In the genomic region with DNA sequence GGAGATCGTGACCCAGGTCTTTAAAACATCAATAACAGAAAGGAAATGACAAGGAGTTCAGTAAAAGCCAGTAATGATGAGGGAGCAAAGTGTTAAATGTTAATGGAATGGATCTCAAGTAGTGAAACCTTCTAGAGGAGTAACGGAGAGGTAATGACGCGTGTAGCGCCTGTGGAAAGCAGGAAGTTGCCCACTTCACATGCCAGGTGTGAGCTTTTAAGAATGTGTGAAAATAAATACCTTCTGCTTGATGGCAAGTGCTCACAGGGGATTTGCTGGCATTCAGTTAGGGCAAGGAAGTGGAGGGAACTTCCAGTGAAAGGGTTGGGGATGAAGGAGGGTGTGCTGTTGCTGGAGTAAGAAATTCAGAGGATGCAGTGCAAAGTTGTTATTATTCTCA, we compare ENCODE assay signal across 18 cellular contexts.
DNase-seq lines count a peak whose midpoint lies in the region; ATAC-seq and TF ChIP-seq lines count a peak whose summit lies in the region.
"Had no signal": no experiment of that assay in that cellular context is flagged by ENCODE, and none has a peak within 500 bp of the region (broad histone marks: within the 10 kb centered on the region; RNA-seq: fewer than 3 reads in every experiment).

No MANE protein-coding gene starts in this region.

- H3K36me3 Mint-ChIP-seq in GM23338 (ENCODE audit: low read depth) = no peaks in the 10 kb centered on the region
- H3K36me3 Mint-ChIP-seq in nephron progenitor cell (ENCODE audit: low read depth) = no peaks in the 10 kb centered on the region
- H3K36me3 Mint-ChIP-seq: activated naive CD8-positive, alpha-beta T cell had no signal

- no peaks in the 10 kb centered on the region for H3K9me2 ChIP-seq in GM23338 (ENCODE audit: insufficient read depth)

- H3K36me3 ChIP-seq in GM23338 (ENCODE audit: insufficient read depth) = no peaks in the 10 kb centered on the region
- H3K36me3 ChIP-seq: SJSA1, spleen had no signal

- ATAC-seq in GM23338 = no peak
- ATAC-seq in HG03135 (IDR thresholded peaks at IDR 0.05; ENCODE audit: unreplicated experiment) = no peak
- ATAC-seq: PC-3 had no signal

- H3K9me3 Mint-ChIP-seq in GM23338 = no peaks in the 10 kb centered on the region
- H3K9me3 Mint-ChIP-seq in nephron progenitor cell = no peaks in the 10 kb centered on the region
- H3K9me3 Mint-ChIP-seq: activated CD4-positive, alpha-beta T cell treated with anti-CD3 and anti-CD28 coated beads, Interleukin-2, amount 10 ng/mL, durations not matched to agents 24 days and 14 days; T-helper 1 cell treated with Interleukin-12 subunit alpha and Interleukin-12 subunit beta and Interleukin-4 antibody, amounts not matched to agents 30 μg/mL and 1 μg/mL, for 36 hours had no signal

- no peaks in the 10 kb centered on the region for H3K4me1 ChIP-seq in GM23338 (ENCODE audit: insufficient read depth)
- H3K4me1 ChIP-seq: SJSA1, spleen had no signal

- DNase-seq in GM23338 (ENCODE audit: low spot score) = no peak
- peak; percentile 35 for DNase-seq in NCI-H2029 treated with DMSO at 0.1 percent for 48 hours (lab: John Stamatoyannopoulos, UW)
- DNase-seq in SHP77 (lab: John Stamatoyannopoulos, UW) = peak; percentile 83 to 88
- DNase-seq in nephron progenitor cell = peak; percentile 4
- no peak for DNase-seq in GM13976 (ENCODE audit: low spot score)
- DNase-seq in anterior cingulate cortex (lab: John Stamatoyannopoulos, UW) = no peak
- no peak for DNase-seq in AG08396 (ENCODE audit: low spot score)
- DNase-seq: activated CD4-positive, alpha-beta T cell treated with anti-CD3 and anti-CD28 coated beads, Interleukin-2, amount 10 ng/mL, durations not matched to agents 24 days and 14 days; EL; NCI-H774; occipital lobe; PC-3; spleen; trophoblast cell had no signal

- H3K4me3 ChIP-seq in GM23338 = no peak overlapping the region
- H3K4me3 ChIP-seq: SJSA1, spleen had no signal

- H3K4me1 Mint-ChIP-seq in GM23338 (no peaks in the 10 kb centered on the region), nephron progenitor cell (peaks cover 32% of the 10 kb centered on the region)
- H3K4me1 Mint-ChIP-seq: activated CD4-positive, alpha-beta T cell treated with anti-CD3 and anti-CD28 coated beads, Interleukin-2, amount 10 ng/mL, durations not matched to agents 24 days and 14 days had no signal

- H3K79me2 ChIP-seq in GM23338 (replicated peaks; ENCODE audit: insufficient read depth) = no peaks in the 10 kb centered on the region

- H3K4me3 Mint-ChIP-seq in GM23338 (no peak overlapping the region), nephron progenitor cell (peak overlapping the region; percentile 7)
- H3K4me3 Mint-ChIP-seq: activated CD4-positive, alpha-beta T cell treated with anti-CD3 and anti-CD28 coated beads, Interleukin-2, amount 10 ng/mL, durations not matched to agents 24 days and 14 days; activated naive CD8-positive, alpha-beta T cell; T-helper 1 cell treated with Interleukin-12 subunit alpha and Interleukin-12 subunit beta and Interleukin-4 antibody, amounts not matched to agents 30 μg/mL and 1 μg/mL, for 36 hours had no signal

- H3K27ac Mint-ChIP-seq in GM23338 (no peak overlapping the region), nephron progenitor cell (peak overlapping the region; percentile 2)
- H3K27ac Mint-ChIP-seq: activated CD4-positive, alpha-beta T cell treated with anti-CD3 and anti-CD28 coated beads, Interleukin-2, amount 10 ng/mL, durations not matched to agents 24 days and 14 days; activated naive CD8-positive, alpha-beta T cell; T-helper 1 cell treated with Interleukin-12 subunit alpha and Interleukin-12 subunit beta and Interleukin-4 antibody, amounts not matched to agents 30 μg/mL and 1 μg/mL, for 36 hours had no signal

- TF ChIP-seq CTCF in GM23338 (conservative IDR thresholded peaks at IDR 0.05; ENCODE audit: low read depth in 2 of 2) (no peak), nephron progenitor cell (IDR thresholded peaks at IDR 0.05) (no peak), GM13976 (IDR thresholded peaks at IDR 0.05; ENCODE audit: borderline replicate concordance, control extremely low read depth, extremely low read depth, insufficient read depth, missing control alignments) (no peak)

- H3K4me2 ChIP-seq in GM23338 = no peak overlapping the region

- H4K20me1 ChIP-seq in GM23338 (replicated peaks; ENCODE audit: insufficient read depth) = no peaks in the 10 kb centered on the region

- in situ Hi-C loops in GM13976 (cut with MboI; ENCODE audit: low sequenced_read_pairs, unreplicated experiment) = no loop called here

- no peak overlapping the region for H3K27ac ChIP-seq in GM23338 (ENCODE audit: low read depth)
- H3K27ac ChIP-seq: SJSA1, spleen had no signal

- no peaks in the 10 kb centered on the region for H3K27me3 ChIP-seq in GM23338 (ENCODE audit: insufficient read depth)
- H3K27me3 ChIP-seq: spleen had no signal

- H2AFZ ChIP-seq in GM23338 = peak overlapping the region; percentile 49; the same call in 1 of the 2 replicates

- H3F3A ChIP-seq in GM23338 (replicated peaks; ENCODE audit: low read depth) = no peaks in the 10 kb centered on the region

- H3K27me3 Mint-ChIP-seq in GM23338 (ENCODE audit: insufficient read depth, low read depth, poor library complexity) (no peaks in the 10 kb centered on the region), nephron progenitor cell (ENCODE audit: low read depth, poor library complexity) (no peaks in the 10 kb centered on the region)
- H3K27me3 Mint-ChIP-seq: activated CD4-positive, alpha-beta T cell treated with anti-CD3 and anti-CD28 coated beads, Interleukin-2, amount 10 ng/mL, durations not matched to agents 24 days and 14 days; activated naive CD8-positive, alpha-beta T cell had no signal

TF ChIP-seq in GM23338, 12 proteins besides CTCF, POLR2A, EP300 and RAD21 (continues in another document):
- TF ChIP-seq, protein P1, sequence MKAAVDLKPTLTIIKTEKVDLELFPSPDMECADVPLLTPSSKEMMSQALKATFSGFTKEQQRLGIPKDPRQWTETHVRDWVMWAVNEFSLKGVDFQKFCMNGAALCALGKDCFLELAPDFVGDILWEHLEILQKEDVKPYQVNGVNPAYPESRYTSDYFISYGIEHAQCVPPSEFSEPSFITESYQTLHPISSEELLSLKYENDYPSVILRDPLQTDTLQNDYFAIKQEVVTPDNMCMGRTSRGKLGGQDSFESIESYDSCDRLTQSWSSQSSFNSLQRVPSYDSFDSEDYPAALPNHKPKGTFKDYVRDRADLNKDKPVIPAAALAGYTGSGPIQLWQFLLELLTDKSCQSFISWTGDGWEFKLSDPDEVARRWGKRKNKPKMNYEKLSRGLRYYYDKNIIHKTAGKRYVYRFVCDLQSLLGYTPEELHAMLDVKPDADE (IDR thresholded peaks at IDR 0.05) = no peak
- no peak for TF ChIP-seq POLR2AphosphoS5 (IDR thresholded peaks at IDR 0.05; ENCODE audit: low read depth)
- no peak for TF ChIP-seq ZNF331 (CRISPR knock-in tag; IDR thresholded peaks at IDR 0.05; ENCODE audit: low read depth)
- TF ChIP-seq EZH2phosphoT487 (IDR thresholded peaks at IDR 0.05; ENCODE audit: unreplicated experiment) = no peak
- no peak for TF ChIP-seq STAT1 (IDR thresholded peaks at IDR 0.05; ENCODE audit: unreplicated experiment)
- no peak for TF ChIP-seq EZH2 (IDR thresholded peaks at IDR 0.05; ENCODE audit: low read depth, unreplicated experiment)
- TF ChIP-seq CREB1 (CRISPR knock-in tag; IDR thresholded peaks at IDR 0.05; ENCODE audit: low read depth) = no peak
- TF ChIP-seq NANOG (IDR thresholded peaks at IDR 0.05; ENCODE audit: borderline replicate concordance) = no peak

Comparison
In these comparisons a context has a peak if more than half of its experiments do, and no peak if none do; other contexts are left out.
1. DNase-seq: peak in NCI-H2029 treated with DMSO at 0.1 percent for 48 hours (single experiment), SHP77 (2 of 2) and nephron progenitor cell (single experiment); none in GM23338 (single experiment), GM13976 (single experiment), anterior cingulate cortex (0 of 58) and AG08396 (single experiment).